ENCODE assay signal across 1 cellular context in genomic region chr16:67943619-67944503, GRCh38.
TF ChIP-seq lines count a peak whose summit lies in the region.

Gene LCAT, minus strand, starts transcription at chr16:67944120. Its CDS starts 19 bp downstream, at chr16:67944101.

TF ChIP-seq in HepG2, 621 proteins besides CTCF, POLR2A, EP300 and RAD21 (continued from another document):
- TF ChIP-seq ZNF280D (CRISPR knock-in tag; IDR thresholded peaks at IDR 0.05): no peak
- no peak for TF ChIP-seq CCAR2 (optimal IDR thresholded peaks at IDR 0.05; ENCODE audit: low read depth, low read length)
- TF ChIP-seq EED (CRISPR knock-in tag; IDR thresholded peaks at IDR 0.05): no peak
- peak; percentile 61; the same call in 1 of the 2 replicates for TF ChIP-seq ZNF563 (CRISPR knock-in tag; IDR thresholded peaks at IDR 0.05)
- no peak for TF ChIP-seq SATB2 (CRISPR knock-in tag; IDR thresholded peaks at IDR 0.05)
- TF ChIP-seq YEATS4 (CRISPR knock-in tag; IDR thresholded peaks at IDR 0.05; ENCODE audit: borderline replicate concordance): no peak
- TF ChIP-seq ZBTB1 (CRISPR knock-in tag; IDR thresholded peaks at IDR 0.05; ENCODE audit: borderline replicate concordance): no peak
- 0 out of 2 replicates have a peak, but pooled peaks have one; percentile 17 for TF ChIP-seq TERF1 (CRISPR knock-in tag; IDR thresholded peaks at IDR 0.05)
- no peak for TF ChIP-seq ZEB1 (IDR thresholded peaks at IDR 0.05; ENCODE audit: insufficient replicate concordance, low read depth)
- no peak for TF ChIP-seq CEBPZ (IDR thresholded peaks at IDR 0.05; ENCODE audit: low read length)
- no peak for TF ChIP-seq ZNF780A (CRISPR knock-in tag; IDR thresholded peaks at IDR 0.05)
- peak; percentile 48; the same call in 1 of the 2 replicates for TF ChIP-seq HES4 (CRISPR knock-in tag; IDR thresholded peaks at IDR 0.05; ENCODE audit: borderline replicate concordance)
- 0 out of 2 replicates have a peak, but pooled peaks have one; percentile 67 for TF ChIP-seq KDM5B (CRISPR knock-in tag; IDR thresholded peaks at IDR 0.05; ENCODE audit: borderline replicate concordance)
- 0 out of 2 replicates have a peak, but pooled peaks have one; percentile 65 for TF ChIP-seq ARID2 (CRISPR knock-in tag; IDR thresholded peaks at IDR 0.05; ENCODE audit: borderline replicate concordance)
- TF ChIP-seq IKZF4 (CRISPR knock-in tag; IDR thresholded peaks at IDR 0.05; ENCODE audit: borderline replicate concordance, low read depth, not compliant biosample characterization): peak; percentile 33
- TF ChIP-seq SRF (IDR thresholded peaks at IDR 0.05; ENCODE audit: low read depth, low read length): peak; percentile 69
- TF ChIP-seq RBM22 (optimal IDR thresholded peaks at IDR 0.05; ENCODE audit: low read length): peak; percentile 81
- no peak for TF ChIP-seq MIER2 (CRISPR knock-in tag; IDR thresholded peaks at IDR 0.05)
- TF ChIP-seq YY1 (IDR thresholded peaks at IDR 0.05; ENCODE audit: insufficient read depth, insufficient replicate concordance, low read depth, low read length): peak; percentile 55
- TF ChIP-seq MBD4 (IDR thresholded peaks at IDR 0.05; ENCODE audit: borderline replicate concordance, low read length): no peak
- no peak for TF ChIP-seq MED8 (CRISPR knock-in tag; IDR thresholded peaks at IDR 0.05; ENCODE audit: insufficient replicate concordance)
- no peak for TF ChIP-seq TSC22D2 (CRISPR knock-in tag; IDR thresholded peaks at IDR 0.05; ENCODE audit: borderline replicate concordance)
- peak; percentile 41; the same call in 1 of the 2 replicates for TF ChIP-seq ZNF746 (CRISPR knock-in tag; IDR thresholded peaks at IDR 0.05)
- TF ChIP-seq ZNF232 (CRISPR knock-in tag; IDR thresholded peaks at IDR 0.05; ENCODE audit: borderline replicate concordance): no peak
- no peak; the same call in 1 of the 2 replicates for TF ChIP-seq ZMYM3 (CRISPR knock-in tag; IDR thresholded peaks at IDR 0.05)
- no peak; the same call in 1 of the 2 replicates for TF ChIP-seq HIVEP1 (CRISPR knock-in tag; IDR thresholded peaks at IDR 0.05)
- no peak; the same call in 1 of the 2 replicates for TF ChIP-seq FOXC1 (CRISPR knock-in tag; IDR thresholded peaks at IDR 0.05; ENCODE audit: borderline replicate concordance)
- TF ChIP-seq ZNF761 (CRISPR knock-in tag; conservative IDR thresholded peaks at IDR 0.05): peak; percentile 9; the same call in 1 of the 2 replicates
- peak; percentile 67; the same call in 1 of the 2 replicates for TF ChIP-seq BCL3 (CRISPR knock-in tag; IDR thresholded peaks at IDR 0.05)
- TF ChIP-seq SRSF1 (optimal IDR thresholded peaks at IDR 0.05; ENCODE audit: low read depth, low read length): peak; percentile 93
- peak; percentile 66 for TF ChIP-seq PCBP1 (IDR thresholded peaks at IDR 0.05; ENCODE audit: borderline replicate concordance, low read depth, low read length)
- TF ChIP-seq ZBTB7A (CRISPR knock-in tag; IDR thresholded peaks at IDR 0.05): peak; percentile 7; the same call in 1 of the 2 replicates
- TF ChIP-seq LCORL (IDR thresholded peaks at IDR 0.05): no peak
- TF ChIP-seq LCORL (CRISPR knock-in tag; IDR thresholded peaks at IDR 0.05): no peak; the same call in 1 of the 2 replicates
- peak; percentile 96 for TF ChIP-seq HNRNPL (IDR thresholded peaks at IDR 0.05; ENCODE audit: low read depth, low read length)
- no peak for TF ChIP-seq RORA (CRISPR knock-in tag; IDR thresholded peaks at IDR 0.05)
- TF ChIP-seq RXRB (CRISPR knock-in tag; IDR thresholded peaks at IDR 0.05; ENCODE audit: borderline replicate concordance): peak; percentile 24; the same call in 1 of the 2 replicates
- TF ChIP-seq ATF4 (CRISPR knock-in tag; IDR thresholded peaks at IDR 0.05): no peak
- TF ChIP-seq MTF1 (CRISPR knock-in tag; IDR thresholded peaks at IDR 0.05): no peak
- TF ChIP-seq GATAD2A (CRISPR knock-in tag; IDR thresholded peaks at IDR 0.05): peak; percentile 58
- TF ChIP-seq BRF2 (CRISPR knock-in tag; IDR thresholded peaks at IDR 0.05): peak; percentile 74
- TF ChIP-seq ARNT (IDR thresholded peaks at IDR 0.05): no peak
- no peak; the same call in 1 of the 2 replicates for TF ChIP-seq RELA (CRISPR knock-in tag; IDR thresholded peaks at IDR 0.05)
- no peak for TF ChIP-seq NCOA1 (CRISPR knock-in tag; IDR thresholded peaks at IDR 0.05)
- no peak for TF ChIP-seq NKX3-1 (CRISPR knock-in tag; IDR thresholded peaks at IDR 0.05)
